In the genomic region with DNA sequence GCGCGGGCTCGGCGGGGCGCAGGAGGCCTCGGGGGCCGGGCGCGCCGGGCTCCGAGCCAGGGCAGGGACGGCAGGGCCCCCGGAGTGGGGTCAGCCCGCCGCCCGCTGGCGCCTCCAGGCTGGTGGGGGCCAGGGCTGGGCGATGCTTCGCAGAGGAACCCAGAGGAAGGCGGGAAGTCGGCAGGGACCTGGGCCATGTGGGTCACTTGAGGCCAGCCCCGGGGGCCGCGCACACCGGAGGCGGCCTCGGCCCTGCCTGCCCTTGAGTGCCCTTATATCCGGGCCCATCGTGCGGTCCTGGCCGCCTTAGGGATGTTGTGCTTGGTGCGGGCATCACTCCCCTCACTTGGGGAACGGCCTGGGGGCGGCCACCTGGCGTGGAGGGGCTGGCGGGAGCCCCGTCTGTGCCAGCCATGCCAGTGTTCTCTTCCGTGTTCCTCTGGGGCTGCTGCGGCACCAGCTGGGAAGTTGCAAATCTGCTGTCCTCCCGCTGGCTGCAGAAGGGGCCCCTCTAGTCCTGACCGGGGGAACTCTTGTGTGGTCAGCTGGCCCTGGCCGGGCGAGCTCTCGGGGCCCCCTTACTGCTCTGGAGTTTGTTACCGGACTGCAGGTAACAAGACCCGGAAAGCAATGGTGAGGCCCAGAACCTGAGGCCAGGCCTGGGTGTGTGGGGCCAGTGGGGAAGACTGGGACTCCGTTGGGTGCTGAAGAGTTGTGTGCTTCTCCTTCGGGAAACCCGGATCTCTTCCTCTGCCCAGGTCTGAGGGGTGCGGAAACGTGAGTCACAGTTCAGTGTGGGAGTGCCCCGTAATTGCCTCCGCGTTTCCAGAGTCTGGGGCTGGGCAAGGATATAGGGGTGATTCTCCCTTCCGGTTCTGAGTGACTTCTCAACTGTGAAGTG, we compare ENCODE assay signal across 1 cellular context.
TF ChIP-seq lines count a peak whose summit lies in the region.

No MANE protein-coding gene starts in this region.

TF ChIP-seq in endothelial cell of umbilical vein, 7 proteins besides CTCF, POLR2A, EP300 and RAD21 (continued from another document):
- TF ChIP-seq GATA2 (IDR thresholded peaks at IDR 0.05; ENCODE audit: insufficient read depth, insufficient read length, low read depth, low read length) (no peak), MYC (IDR thresholded peaks at IDR 0.05; ENCODE audit: low read depth, low read length) (no peak), FOS (IDR thresholded peaks at IDR 0.05; ENCODE audit: borderline replicate concordance, insufficient read depth, low read length) (peak; percentile 73), MAX (IDR thresholded peaks at IDR 0.05; ENCODE audit: insufficient read depth, insufficient read length) (no peak), JUN (IDR thresholded peaks at IDR 0.05; ENCODE audit: borderline replicate concordance, insufficient read depth, insufficient read length, low read depth) (no peak), EZH2 (IDR thresholded peaks at IDR 0.05; ENCODE audit: borderline replicate concordance, low read depth, low read length, severe bottlenecking) (no peak)
